ENCODE assay signal across 25 cellular contexts in the genomic region with DNA sequence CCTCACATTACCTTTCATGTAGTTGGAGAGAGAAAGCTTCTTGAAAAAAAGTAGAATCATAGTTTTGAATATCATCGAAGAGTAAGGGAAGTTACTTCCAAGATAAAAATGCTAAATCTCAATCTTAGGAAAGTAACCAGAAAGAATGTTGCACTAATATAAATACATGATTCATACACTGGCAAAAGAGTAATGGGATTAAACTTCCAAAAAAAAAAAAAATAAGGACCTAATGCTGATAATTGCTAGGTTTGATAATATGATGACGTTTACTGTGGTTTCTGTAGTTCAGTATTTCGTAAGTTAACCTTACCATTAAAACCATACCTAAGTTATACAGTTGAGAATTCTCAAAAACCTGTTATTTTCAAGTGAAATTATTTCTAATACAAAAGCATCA.
"Had no signal": no experiment of that assay in that cellular context is flagged by ENCODE, and none has a peak within 500 bp of the region (broad histone marks: within the 10 kb centered on the region; RNA-seq: fewer than 3 reads in every experiment).

No MANE protein-coding gene starts in this region.

- DNase-seq: activated CD4-positive, alpha-beta memory T cell treated with anti-CD3 and anti-CD28 coated beads for 36 hours; activated CD4-positive, alpha-beta T cell treated with anti-CD3 and anti-CD28 coated beads, Interleukin-2, amount 10 ng/mL, durations not matched to agents 24 days and 14 days; activated CD4-positive, CD25-positive, alpha-beta regulatory T cell treated with anti-CD3 and anti-CD28 coated beads, Interleukin-2, amount 50 U/mL, for 72 hours; activated CD8-positive, alpha-beta memory T cell treated with anti-CD3 and anti-CD28 coated beads, Interleukin-2, amount 50 U/mL, for 4 hours; activated effector memory CD4-positive, alpha-beta T cell treated with anti-CD3 and anti-CD28 coated beads, Interleukin-2, amount 50 U/mL, for 16 hours; activated naive CD4-positive, alpha-beta T cell treated with anti-CD3 and anti-CD28 coated beads, Interleukin-2, amount 10 ng/mL, durations not matched to agents 7 days and 5 days; activated naive CD8-positive, alpha-beta T cell treated with anti-CD3 and anti-CD28 coated beads, Interleukin-2, amount 10 ng/mL, durations not matched to agents 7 days and 5 days; activated T-cell treated with anti-CD3 and anti-CD28 coated beads, Interleukin-2, amount 50 U/mL, for 1 hour; amniotic stem cell; brain microvascular endothelial cell; caudate nucleus; glutamatergic neuron; kidney; left colon; midbrain; naive thymus-derived CD4-positive, alpha-beta T cell; posterior cingulate gyrus; right lobe of liver; stimulated activated CD4-positive, alpha-beta T cell treated with anti-CD3 and anti-CD28 coated beads, Interleukin-2, amount 100 ng/mL, for 48 hours; stimulated activated naive CD4-positive, alpha-beta T cell treated with Interleukin-2 at 50 U/mL for 16 hours; T-helper 2 cell; testis; transverse colon had no signal

- ATAC-seq: left colon; naive thymus-derived CD4-positive, alpha-beta T cell; right lobe of liver had no signal

- H3K27me3 Mint-ChIP-seq: activated CD4-positive, alpha-beta memory T cell treated with anti-CD3 and anti-CD28 coated beads for 36 hours; activated CD4-positive, alpha-beta T cell treated with anti-CD3 and anti-CD28 coated beads, Interleukin-2, amount 10 ng/mL, durations not matched to agents 24 days and 14 days; activated naive CD4-positive, alpha-beta T cell treated with anti-CD3 and anti-CD28 coated beads, Interleukin-2, amount 10 ng/mL, durations not matched to agents 7 days and 5 days; activated naive CD8-positive, alpha-beta T cell treated with anti-CD3 and anti-CD28 coated beads, Interleukin-2, amount 10 ng/mL, durations not matched to agents 7 days and 5 days; naive thymus-derived CD4-positive, alpha-beta T cell had no signal

- H3K4me1 Mint-ChIP-seq: activated CD4-positive, alpha-beta T cell treated with anti-CD3 and anti-CD28 coated beads, Interleukin-2, amount 10 ng/mL, durations not matched to agents 24 days and 14 days; activated naive CD4-positive, alpha-beta T cell treated with anti-CD3 and anti-CD28 coated beads, Interleukin-2, amount 10 ng/mL, durations not matched to agents 7 days and 5 days; activated naive CD8-positive, alpha-beta T cell treated with anti-CD3 and anti-CD28 coated beads, Interleukin-2, amount 10 ng/mL, durations not matched to agents 7 days and 5 days had no signal

- H3K4me3 Mint-ChIP-seq: activated CD4-positive, alpha-beta memory T cell treated with anti-CD3 and anti-CD28 coated beads for 36 hours; activated CD4-positive, alpha-beta T cell treated with anti-CD3 and anti-CD28 coated beads, Interleukin-2, amount 10 ng/mL, durations not matched to agents 24 days and 14 days; activated naive CD4-positive, alpha-beta T cell treated with anti-CD3 and anti-CD28 coated beads, Interleukin-2, amount 10 ng/mL, durations not matched to agents 7 days and 5 days; activated naive CD8-positive, alpha-beta T cell treated with anti-CD3 and anti-CD28 coated beads, Interleukin-2, amount 10 ng/mL, durations not matched to agents 7 days and 5 days; activated T-helper 1 cell treated with anti-CD3 and anti-CD28 coated beads, Interleukin-12 subunit alpha, Interleukin-12 subunit beta, Interleukin-2, Interleukin-4 antibody, amounts not matched to agents 30 ng/mL and 10 ng/mL and 1 ng/mL, durations not matched to agents 14 hours and 24 hours and 36 hours; naive thymus-derived CD4-positive, alpha-beta T cell had no signal

- H3K4me3 ChIP-seq: hepatocyte, right lobe of liver, testis, transverse colon had no signal

- H3K27ac Mint-ChIP-seq: activated CD4-positive, alpha-beta memory T cell treated with anti-CD3 and anti-CD28 coated beads for 36 hours; activated CD4-positive, alpha-beta T cell treated with anti-CD3 and anti-CD28 coated beads, Interleukin-2, amount 10 ng/mL, durations not matched to agents 24 days and 14 days; activated naive CD4-positive, alpha-beta T cell treated with anti-CD3 and anti-CD28 coated beads, Interleukin-2, amount 10 ng/mL, durations not matched to agents 7 days and 5 days; activated naive CD8-positive, alpha-beta T cell treated with anti-CD3 and anti-CD28 coated beads, Interleukin-2, amount 10 ng/mL, durations not matched to agents 7 days and 5 days; activated T-helper 1 cell treated with anti-CD3 and anti-CD28 coated beads, Interleukin-12 subunit alpha, Interleukin-12 subunit beta, Interleukin-2, Interleukin-4 antibody, amounts not matched to agents 30 ng/mL and 10 ng/mL and 1 ng/mL, durations not matched to agents 14 hours and 24 hours and 36 hours; naive thymus-derived CD4-positive, alpha-beta T cell had no signal

- H3K36me3 Mint-ChIP-seq: activated CD4-positive, alpha-beta memory T cell treated with anti-CD3 and anti-CD28 coated beads for 36 hours; activated naive CD4-positive, alpha-beta T cell treated with anti-CD3 and anti-CD28 coated beads, Interleukin-2, amount 10 ng/mL, durations not matched to agents 7 days and 5 days; activated naive CD8-positive, alpha-beta T cell treated with anti-CD3 and anti-CD28 coated beads, Interleukin-2, amount 10 ng/mL, durations not matched to agents 7 days and 5 days had no signal
